1 cellular context compared by ENCODE assay signal in genomic region chr2:237572021-237572741, GRCh38.
TF ChIP-seq lines count a peak whose summit lies in the region.

No MANE protein-coding gene starts in this region.

TF ChIP-seq in HepG2, 621 proteins besides CTCF, POLR2A, EP300 and RAD21 (continued from another document):
- TF ChIP-seq HMGXB4 (CRISPR knock-in tag; IDR thresholded peaks at IDR 0.05; ENCODE audit: borderline replicate concordance in 1 of 2, low read depth in 1 of 2) (peak; percentile 84 to 89), KDM2A (CRISPR knock-in tag; IDR thresholded peaks at IDR 0.05; ENCODE audit: borderline replicate concordance, low read depth) (peak; percentile 97), MEIS1 (CRISPR knock-in tag; IDR thresholded peaks at IDR 0.05; ENCODE audit: borderline replicate concordance) (peak; percentile 59; the same call in 1 of the 2 replicates), CEBPG (CRISPR knock-in tag; IDR thresholded peaks at IDR 0.05) (peak; percentile 22; the same call in 1 of the 2 replicates), ZNF704 (CRISPR knock-in tag; IDR thresholded peaks at IDR 0.05; ENCODE audit: borderline replicate concordance) (peak; percentile 68; the same call in 1 of the 2 replicates), ZNF430 (CRISPR knock-in tag; IDR thresholded peaks at IDR 0.05) (no peak), ZC3H13 (CRISPR knock-in tag; IDR thresholded peaks at IDR 0.05) (peak; percentile 47; the same call in 1 of the 2 replicates), ZNF616 (CRISPR knock-in tag; IDR thresholded peaks at IDR 0.05; ENCODE audit: low read depth) (0 out of 2 replicates have a peak, but pooled peaks have one; percentile 59), GATAD2A (CRISPR knock-in tag; IDR thresholded peaks at IDR 0.05) (peak; percentile 58), SMC3 (IDR thresholded peaks at IDR 0.05; ENCODE audit: low read length) (peak; percentile 85), ZMAT3 (CRISPR knock-in tag; conservative IDR thresholded peaks at IDR 0.05) (no peak), ZNF451 (CRISPR knock-in tag; IDR thresholded peaks at IDR 0.05) (0 out of 2 replicates have a peak, but pooled peaks have one; percentile 56), BCL6 (CRISPR knock-in tag; IDR thresholded peaks at IDR 0.05) (peak; percentile 37; the same call in 1 of the 2 replicates), ELF3 (CRISPR knock-in tag; IDR thresholded peaks at IDR 0.05) (peak; percentile 73), HOXD1 (CRISPR knock-in tag; IDR thresholded peaks at IDR 0.05) (0 out of 2 replicates have a peak, but pooled peaks have one; percentile 68), SMAD3 (CRISPR knock-in tag; IDR thresholded peaks at IDR 0.05) (0 out of 2 replicates have a peak, but pooled peaks have one; percentile 48), DNMT3B (CRISPR knock-in tag; conservative IDR thresholded peaks at IDR 0.05) (no peak), FOSL2 (CRISPR knock-in tag; IDR thresholded peaks at IDR 0.05) (peak; percentile 49), NFKBIZ (CRISPR knock-in tag; IDR thresholded peaks at IDR 0.05) (peak; percentile 64), ZNF547 (CRISPR knock-in tag; IDR thresholded peaks at IDR 0.05) (peak; percentile 77; the same call in 1 of the 2 replicates), PAXIP1 (CRISPR knock-in tag; conservative IDR thresholded peaks at IDR 0.05) (peak; percentile 21; the same call in 1 of the 2 replicates), ZNF230 (CRISPR knock-in tag; IDR thresholded peaks at IDR 0.05) (peak; percentile 23; the same call in 1 of the 2 replicates)
- TF ChIP-seq, protein P1, sequence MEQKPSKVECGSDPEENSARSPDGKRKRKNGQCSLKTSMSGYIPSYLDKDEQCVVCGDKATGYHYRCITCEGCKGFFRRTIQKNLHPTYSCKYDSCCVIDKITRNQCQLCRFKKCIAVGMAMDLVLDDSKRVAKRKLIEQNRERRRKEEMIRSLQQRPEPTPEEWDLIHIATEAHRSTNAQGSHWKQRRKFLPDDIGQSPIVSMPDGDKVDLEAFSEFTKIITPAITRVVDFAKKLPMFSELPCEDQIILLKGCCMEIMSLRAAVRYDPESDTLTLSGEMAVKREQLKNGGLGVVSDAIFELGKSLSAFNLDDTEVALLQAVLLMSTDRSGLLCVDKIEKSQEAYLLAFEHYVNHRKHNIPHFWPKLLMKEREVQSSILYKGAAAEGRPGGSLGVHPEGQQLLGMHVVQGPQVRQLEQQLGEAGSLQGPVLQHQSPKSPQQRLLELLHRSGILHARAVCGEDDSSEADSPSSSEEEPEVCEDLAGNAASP (CRISPR knock-in tag; IDR thresholded peaks at IDR 0.05; ENCODE audit: borderline replicate concordance): peak; percentile 58; the same call in 1 of the 2 replicates
- TF ChIP-seq, protein P2, sequence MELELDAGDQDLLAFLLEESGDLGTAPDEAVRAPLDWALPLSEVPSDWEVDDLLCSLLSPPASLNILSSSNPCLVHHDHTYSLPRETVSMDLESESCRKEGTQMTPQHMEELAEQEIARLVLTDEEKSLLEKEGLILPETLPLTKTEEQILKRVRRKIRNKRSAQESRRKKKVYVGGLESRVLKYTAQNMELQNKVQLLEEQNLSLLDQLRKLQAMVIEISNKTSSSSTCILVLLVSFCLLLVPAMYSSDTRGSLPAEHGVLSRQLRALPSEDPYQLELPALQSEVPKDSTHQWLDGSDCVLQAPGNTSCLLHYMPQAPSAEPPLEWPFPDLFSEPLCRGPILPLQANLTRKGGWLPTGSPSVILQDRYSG (CRISPR knock-in tag; IDR thresholded peaks at IDR 0.05): no peak
